8 cellular contexts compared by ENCODE assay signal in the genomic region with DNA sequence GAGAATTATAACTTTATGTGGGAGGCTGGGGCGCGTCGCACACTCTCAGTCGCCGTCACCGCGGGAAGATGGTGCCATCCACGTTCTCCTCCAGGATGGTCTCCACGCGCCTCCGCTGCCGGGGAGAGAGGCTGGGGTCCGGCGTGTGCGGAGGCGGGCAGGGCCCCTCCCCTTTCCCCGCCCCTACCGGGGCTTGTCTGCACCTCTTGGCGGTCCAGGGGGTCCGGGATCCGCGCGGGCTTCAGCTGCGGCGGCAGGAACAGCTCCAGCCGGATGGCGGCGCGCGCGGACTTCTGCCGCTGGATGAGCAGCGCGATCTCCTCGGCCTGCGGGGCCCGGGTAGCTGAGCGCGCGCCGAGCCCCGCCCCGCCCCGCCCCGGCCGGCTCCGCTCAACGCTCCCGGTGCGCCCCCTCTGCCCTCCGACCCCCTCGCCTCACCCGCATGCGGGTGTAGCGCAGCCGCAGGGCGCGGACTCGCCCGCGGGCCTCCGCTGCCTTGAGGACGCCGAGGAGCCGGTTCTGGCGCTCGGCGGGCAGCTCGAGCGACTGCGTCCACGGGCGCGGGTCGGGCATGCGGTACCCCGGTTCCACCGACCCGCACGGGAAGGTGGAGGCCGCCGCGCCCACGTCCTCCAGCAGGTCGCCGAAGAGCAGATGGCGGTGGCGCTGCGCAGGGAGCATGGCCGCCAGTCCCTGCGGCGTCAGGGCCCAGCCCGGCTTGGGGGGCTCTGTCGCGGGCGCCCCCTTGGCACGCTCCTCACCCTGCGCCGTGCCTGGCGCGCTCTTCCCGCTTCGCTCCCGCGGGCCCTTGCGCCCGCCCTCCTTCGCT. TPM values are rescaled to one million over a fixed set of nuclear protein-coding genes. Genes with fewer than 3 reads are reported as not detected.
DNase-seq lines count a peak whose midpoint lies in the region; ATAC-seq and TF ChIP-seq lines count a peak whose summit lies in the region.

No MANE protein-coding gene starts in this region.

- DNase-seq in 8988T (peak; percentile 86), GM13977 (ENCODE audit: low spot score) (peak; percentile 88), NCI-H510A (lab: John Stamatoyannopoulos, UW) (peak; percentile 62), dermis microvascular lymphatic vessel endothelial cell (ENCODE audit: low read depth in 2 of 2) (peak; percentile 36 to 87)
- DNase-seq in activated CD4-positive, alpha-beta T cell treated with anti-CD3 and anti-CD28 coated beads, Interleukin-2, amount 10 ng/mL, durations not matched to agents 7 days and 5 days = peak; percentile 69
- DNase-seq in stimulated activated CD4-positive, alpha-beta T cell treated with anti-CD3 and anti-CD28 coated beads, Interleukin-4, amount 100 ng/mL, for 48 hours (ENCODE audit: low read depth in 2 of 2) = peak; percentile 53 to 66

- ATAC-seq in HG02981 (IDR thresholded peaks at IDR 0.05; ENCODE audit: unreplicated experiment) = no peak

- peaks cover 32% of the 10 kb centered on the region for H3K4me1 Mint-ChIP-seq in activated CD4-positive, alpha-beta T cell treated with anti-CD3 and anti-CD28 coated beads, Interleukin-2, amount 10 ng/mL, durations not matched to agents 7 days and 5 days

- in situ Hi-C loops in GM13977 (cut with MboI; ENCODE audit: low pct_unique_long_range_greater_than_20kb, low sequenced_read_pairs, unreplicated experiment) = no loop called here

- CTCF ChIA-PET in activated CD4-positive, alpha-beta T cell treated with anti-CD3 and anti-CD28 coated beads, Interleukin-2, amount 10 ng/mL, durations not matched to agents 7 days and 5 days (lab: Charles Lee) = interaction anchor here (0.7 to 2.1 kb wide), 18 partner anchors 11 to 546 kb away, joined by 3 to 16 read pairs (median 3); partner anchors contain the start of genes PRPF6 and PTK6

- no peak overlapping the region for H3K9ac ChIP-seq in liver (ENCODE audit: low read depth in 1 of 2, low read length in 2 of 2)

- WGBS in liver = 2% methylated on average over 108 of the region's 108 CpGs

- peaks cover 31% of the 10 kb centered on the region for H3K27me3 Mint-ChIP-seq in activated CD4-positive, alpha-beta T cell treated with anti-CD3 and anti-CD28 coated beads, Interleukin-2, amount 10 ng/mL, durations not matched to agents 7 days and 5 days

- H3K9me3 ChIP-seq in liver (ENCODE audit: control insufficient read depth in 4 of 4, low read length in 3 of 4) = no peaks in the 10 kb centered on the region

- H3K4me3 Mint-ChIP-seq in activated CD4-positive, alpha-beta T cell treated with anti-CD3 and anti-CD28 coated beads, Interleukin-2, amount 10 ng/mL, durations not matched to agents 7 days and 5 days = peak overlapping the region; percentile 68

- H3K27me3 ChIP-seq in liver (ENCODE audit: control insufficient read depth in 4 of 4, insufficient read depth in 4 of 4, low read length in 3 of 4) = peaks cover 0 to 6% (median 0%) of the 10 kb centered on the region in 4 donors

- peak in 1 of 2 donors; percentile 62 for TF ChIP-seq RAD21 in liver (IDR thresholded peaks at IDR 0.05)

- TF ChIP-seq CTCF in GM13977 (IDR thresholded peaks at IDR 0.05; ENCODE audit: extremely low read depth, insufficient read depth, missing control alignments) = peak; percentile 91
- peak; percentile 38 for TF ChIP-seq CTCF in liver (IDR thresholded peaks at IDR 0.05; ENCODE audit: low read depth, low read length, missing input control)

- peaks cover 14 to 27% (median 18%) of the 10 kb centered on the region in 4 donors for H3K4me1 ChIP-seq in liver (ENCODE audit: control insufficient read depth in 4 of 4, insufficient read depth in 4 of 4, low read length in 3 of 4)

- peaks cover 6% of the 10 kb centered on the region for H3K36me3 Mint-ChIP-seq in activated CD4-positive, alpha-beta T cell treated with anti-CD3 and anti-CD28 coated beads, Interleukin-2, amount 10 ng/mL, durations not matched to agents 7 days and 5 days (ENCODE audit: low read depth)

- H3K9me3 Mint-ChIP-seq in activated CD4-positive, alpha-beta T cell treated with anti-CD3 and anti-CD28 coated beads, Interleukin-2, amount 10 ng/mL, durations not matched to agents 7 days and 5 days = peaks cover 9% of the 10 kb centered on the region

- H3K36me3 ChIP-seq in liver (ENCODE audit: control insufficient read depth in 4 of 4, insufficient read depth in 3 of 4, low read depth in 1 of 4, low read length in 3 of 4) = no peaks in the 10 kb centered on the region

- no peak overlapping the region for H3K27ac Mint-ChIP-seq in activated CD4-positive, alpha-beta T cell treated with anti-CD3 and anti-CD28 coated beads, Interleukin-2, amount 10 ng/mL, durations not matched to agents 7 days and 5 days

- no peak overlapping the region for H3K27ac ChIP-seq in liver (ENCODE audit: low read depth in 1 of 2, low read length in 2 of 2)

- H3K4me3 ChIP-seq in liver (ENCODE audit: low read depth in 1 of 3, low read length in 3 of 3) = peak overlapping the region in 2 of 3 donors; percentile 16 to 53

- POLR2A ChIA-PET in activated CD4-positive, alpha-beta T cell treated with anti-CD3 and anti-CD28 coated beads, Interleukin-2, amount 10 ng/mL, durations not matched to agents 7 days and 5 days (lab: Charles Lee) = no interaction called here

TF ChIP-seq in liver, 16 proteins besides CTCF, POLR2A, EP300 and RAD21 (continues in another document):
- TF ChIP-seq YY1 (IDR thresholded peaks at IDR 0.05) (no peak), NR2F2 (IDR thresholded peaks at IDR 0.05) (no peak), EGR1 (IDR thresholded peaks at IDR 0.05; ENCODE audit: low read depth in 2 of 2) (no peak), ATF3 (IDR thresholded peaks at IDR 0.05) (no peak), HNF4A (conservative IDR thresholded peaks at IDR 0.05) (no peak), JUND (IDR thresholded peaks at IDR 0.05) (no peak), TAF1 (conservative IDR thresholded peaks at IDR 0.05) (no peak), HNF4G (IDR thresholded peaks at IDR 0.05) (no peak), FOXA1 (IDR thresholded peaks at IDR 0.05) (no peak), MAX (IDR thresholded peaks at IDR 0.05) (no peak), FOXA2 (IDR thresholded peaks at IDR 0.05) (no peak), RXRA (IDR thresholded peaks at IDR 0.05) (no peak)
- TF ChIP-seq, protein P1, sequence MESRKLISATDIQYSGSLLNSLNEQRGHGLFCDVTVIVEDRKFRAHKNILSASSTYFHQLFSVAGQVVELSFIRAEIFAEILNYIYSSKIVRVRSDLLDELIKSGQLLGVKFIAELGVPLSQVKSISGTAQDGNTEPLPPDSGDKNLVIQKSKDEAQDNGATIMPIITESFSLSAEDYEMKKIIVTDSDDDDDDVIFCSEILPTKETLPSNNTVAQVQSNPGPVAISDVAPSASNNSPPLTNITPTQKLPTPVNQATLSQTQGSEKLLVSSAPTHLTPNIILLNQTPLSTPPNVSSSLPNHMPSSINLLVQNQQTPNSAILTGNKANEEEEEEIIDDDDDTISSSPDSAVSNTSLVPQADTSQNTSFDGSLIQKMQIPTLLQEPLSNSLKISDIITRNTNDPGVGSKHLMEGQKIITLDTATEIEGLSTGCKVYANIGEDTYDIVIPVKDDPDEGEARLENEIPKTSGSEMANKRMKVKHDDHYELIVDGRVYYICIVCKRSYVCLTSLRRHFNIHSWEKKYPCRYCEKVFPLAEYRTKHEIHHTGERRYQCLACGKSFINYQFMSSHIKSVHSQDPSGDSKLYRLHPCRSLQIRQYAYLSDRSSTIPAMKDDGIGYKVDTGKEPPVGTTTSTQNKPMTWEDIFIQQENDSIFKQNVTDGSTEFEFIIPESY (IDR thresholded peaks at IDR 0.05) = no peak

RNA-seq across cellular contexts. Expression of gene LKAAEAR1, which starts 0.6 kb away (rescaled TPM):
- total RNA-seq in activated CD4-positive, alpha-beta T cell treated with anti-CD3 and anti-CD28 coated beads, Interleukin-2, amount 10 ng/mL, durations not matched to agents 7 days and 5 days = under 1 TPM; 0.44 to 0.89 TPM
- 0.13 and 0.26 TPM in 2 replicates for total RNA-seq in dermis microvascular lymphatic vessel endothelial cell
- total RNA-seq in liver = not detected
- polyA plus RNA-seq in liver = under 1 TPM in 1 of 2 donors, not detected in 1; 0.08 TPM

RNA-seq across cellular contexts. Expression of gene OPRL1, which starts 3.7 kb away (rescaled TPM):
- total RNA-seq in activated CD4-positive, alpha-beta T cell treated with anti-CD3 and anti-CD28 coated beads, Interleukin-2, amount 10 ng/mL, durations not matched to agents 7 days and 5 days = 1 to 10 TPM; 1.6 TPM
- total RNA-seq in dermis microvascular lymphatic vessel endothelial cell = 2.3 and 2.7 TPM in 2 replicates
- total RNA-seq in liver = under 1 TPM; 0.42 to 0.79 TPM
- under 1 TPM; 0.04 to 0.28 TPM for polyA plus RNA-seq in liver

RNA-seq across cellular contexts. Expression of gene RGS19, which starts 4.3 kb away (rescaled TPM):
- 100 to 1,000 TPM; 105 to 107 TPM for total RNA-seq in activated CD4-positive, alpha-beta T cell treated with anti-CD3 and anti-CD28 coated beads, Interleukin-2, amount 10 ng/mL, durations not matched to agents 7 days and 5 days
- 12.8 and 23.0 TPM in 2 replicates for total RNA-seq in dermis microvascular lymphatic vessel endothelial cell
- total RNA-seq in liver = 10 to 100 TPM in 1 of 2 donors, 1 to 10 TPM in 1; 6.7 to 12.9 TPM
- 1 to 10 TPM; 4.9 to 5.9 TPM for polyA plus RNA-seq in liver

RNA-seq across cellular contexts. Expression of gene TCEA2, which starts 20.6 kb away (rescaled TPM):
- 10 to 100 TPM; 47.6 to 57.9 TPM for total RNA-seq in activated CD4-positive, alpha-beta T cell treated with anti-CD3 and anti-CD28 coated beads, Interleukin-2, amount 10 ng/mL, durations not matched to agents 7 days and 5 days
- total RNA-seq in dermis microvascular lymphatic vessel endothelial cell (27.0 and 36.0 TPM in 2 replicates), liver (1 to 10 TPM; 4.6 to 6.4 TPM)
- 10 to 100 TPM; 17.2 to 22.6 TPM for polyA plus RNA-seq in liver

RNA-seq across cellular contexts. Expression of gene NPBWR2, which starts 23.8 kb away (rescaled TPM):
- total RNA-seq in activated CD4-positive, alpha-beta T cell treated with anti-CD3 and anti-CD28 coated beads, Interleukin-2, amount 10 ng/mL, durations not matched to agents 7 days and 5 days = not detected
- total RNA-seq in dermis microvascular lymphatic vessel endothelial cell (not detected in 2 replicates), liver (not detected)
- not detected for polyA plus RNA-seq in liver
